In the genomic region with DNA sequence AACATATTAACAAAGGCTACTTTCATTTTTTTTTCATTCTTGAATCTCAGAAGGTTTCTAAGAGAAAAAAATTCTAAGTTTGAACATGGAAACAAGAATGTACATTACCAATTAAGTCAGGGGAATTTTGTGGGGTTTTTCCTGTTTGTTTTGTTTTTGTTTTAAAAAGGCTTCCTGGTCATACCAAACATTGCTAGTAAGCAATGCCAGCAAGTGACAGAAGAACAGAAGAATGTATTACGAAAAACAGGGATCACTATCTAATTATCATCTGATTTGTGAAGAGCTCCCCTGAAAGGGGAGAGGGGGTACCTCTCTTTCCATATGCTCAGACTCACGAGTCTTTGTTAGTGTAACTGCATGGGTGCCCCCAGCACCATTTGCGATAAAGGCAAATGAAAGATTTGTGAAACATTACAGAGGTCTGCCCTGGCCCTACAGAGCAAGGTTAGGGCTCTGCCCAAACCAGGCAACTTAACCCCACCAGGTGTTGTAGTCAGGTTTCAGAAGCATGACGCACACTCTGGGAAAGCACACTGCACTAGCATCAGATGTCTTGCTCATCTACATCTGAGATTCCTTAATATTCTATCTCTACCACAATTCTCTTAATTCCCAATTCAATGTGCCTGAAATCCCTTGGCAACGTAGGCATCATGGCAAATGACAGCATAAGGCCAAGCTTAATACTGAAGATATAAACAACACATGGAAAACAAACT, we compare ENCODE assay signal across 15 cellular contexts.
A peak's percentile ranks its signal among the peaks of the same experiment; 100 is the strongest.
DNase-seq lines count a peak whose midpoint lies in the region; TF ChIP-seq lines count a peak whose summit lies in the region.
"Had no signal": no experiment of that assay in that cellular context is flagged by ENCODE, and none has a peak within 500 bp of the region (broad histone marks: within the 10 kb centered on the region; RNA-seq: fewer than 3 reads in every experiment).

No MANE protein-coding gene starts in this region.

- no peaks in the 10 kb centered on the region for H3K9me3 Mint-ChIP-seq in activated naive CD4-positive, alpha-beta T cell treated with anti-CD3 and anti-CD28 coated beads, Interleukin-2, amount 10 ng/mL, durations not matched to agents 7 days and 5 days
- H3K9me3 Mint-ChIP-seq in immature natural killer cell, result no peaks in the 10 kb centered on the region
- H3K9me3 Mint-ChIP-seq: IgD-negative memory B cell had no signal

- WGBS in transverse colon (ENCODE audit: low coverage in 1 of 2), 2 donors, result 87 to 89% methylated on average over 3 to 5 of the region's 5 CpGs

- H3K27ac Mint-ChIP-seq in activated naive CD4-positive, alpha-beta T cell treated with anti-CD3 and anti-CD28 coated beads, Interleukin-2, amount 10 ng/mL, durations not matched to agents 7 days and 5 days, result peak overlapping the region; percentile 40
- peak overlapping the region in 1 of 6 donors; percentile 24 for H3K27ac Mint-ChIP-seq in immature natural killer cell
- H3K27ac Mint-ChIP-seq: IgD-negative memory B cell had no signal

- DNase-seq in activated naive CD4-positive, alpha-beta T cell treated with anti-CD3 and anti-CD28 coated beads, Interleukin-2, amount 10 ng/mL, durations not matched to agents 7 days and 5 days, result no peak
- no peak for DNase-seq in activated naive CD4-positive, alpha-beta T cell (lab: John Stamatoyannopoulos, UW)
- peak; percentile 75 for DNase-seq in LHCN-M2 (ENCODE audit: low read depth)
- DNase-seq in fibroblast of gingiva (ENCODE audit: low read depth), result peak; percentile 48
- peak; percentile 17 for DNase-seq in transverse colon
- DNase-seq in immature natural killer cell, result no peak
- no peak for DNase-seq in A673 (ENCODE audit: low spot score)
- no peak for DNase-seq in NCI-H2029 treated with DMSO at 0.1 percent for 48 hours (lab: John Stamatoyannopoulos, UW)
- DNase-seq: GDM1; kidney; NCI-H2081 treated with DMSO at 0.1 percent for 48 hours; nucleus accumbens; stimulated activated CD4-positive, alpha-beta T cell treated with anti-CD3 and anti-CD28 coated beads, Interleukin-2, amount 100 ng/mL, for 48 hours had no signal

- no peaks in the 10 kb centered on the region for H3K27me3 Mint-ChIP-seq in activated naive CD4-positive, alpha-beta T cell treated with anti-CD3 and anti-CD28 coated beads, Interleukin-2, amount 10 ng/mL, durations not matched to agents 7 days and 5 days
- peaks cover 0 to 8% (median 3%) of the 10 kb centered on the region in 3 donors for H3K27me3 Mint-ChIP-seq in immature natural killer cell (ENCODE audit: low read depth in 3 of 3)
- H3K27me3 Mint-ChIP-seq: IgD-negative memory B cell had no signal

- no peak overlapping the region for H3K4me3 ChIP-seq in transverse colon
- H3K4me3 ChIP-seq in A673 (ENCODE audit: low read depth, low read length, poor library complexity, severe bottlenecking), result no peak overlapping the region

- H3K9me3 ChIP-seq in transverse colon (no peaks in the 10 kb centered on the region), A673 (ENCODE audit: low read depth, low read length, poor library complexity, severe bottlenecking) (no peaks in the 10 kb centered on the region)

- no peak for TF ChIP-seq POLR2A in transverse colon (IDR thresholded peaks at IDR 0.05)

- H3K27ac ChIP-seq in transverse colon (no peak overlapping the region), A673 (ENCODE audit: low read depth, low read length, poor library complexity, severe bottlenecking) (no peak overlapping the region)
- H3K27ac ChIP-seq: VCaP had no signal

- H3K4me1 ChIP-seq in transverse colon, result peaks cover 0 to 22% (median 16%) of the 10 kb centered on the region in 4 donors
- H3K4me1 ChIP-seq in A673 (ENCODE audit: insufficient read depth, low read length, poor library complexity, severe bottlenecking), result peaks cover 52% of the 10 kb centered on the region

- in situ Hi-C loops in transverse colon (cut with MboI; ENCODE audit: low pct_ligation_motif_present in 1 of 4, low pct_unique_long_range_greater_than_20kb in 1 of 4, low sequenced_read_pairs in 3 of 4), result loop anchor here (10.0 to 25.0 kb wide), 4 partner anchors 271 to 591 kb away; partner anchors contain the start of gene MLLT3 (in 3 of the 4)

- peaks cover 87% of the 10 kb centered on the region for H3K36me3 Mint-ChIP-seq in activated naive CD4-positive, alpha-beta T cell treated with anti-CD3 and anti-CD28 coated beads, Interleukin-2, amount 10 ng/mL, durations not matched to agents 7 days and 5 days
- H3K36me3 Mint-ChIP-seq in immature natural killer cell, result peaks cover 6 to 28% (median 17%) of the 10 kb centered on the region in 3 donors
- H3K36me3 Mint-ChIP-seq: IgD-negative memory B cell had no signal

- intact Hi-C loops in transverse colon (cut with DNase I; ENCODE audit: low total_unique reads) (loop anchor here (5.0 kb wide), 1 partner anchor 253 kb away; no protein-coding TSS in a partner anchor), A673 (cut with micrococcal nuclease; ENCODE audit: unreplicated experiment) (loop anchor here (5.0 kb wide), 1 partner anchor 427 kb away; no protein-coding TSS in a partner anchor)

- no peak for TF ChIP-seq EP300 in transverse colon (IDR thresholded peaks at IDR 0.05; ENCODE audit: low read depth)

- no peak overlapping the region for H3K4me3 Mint-ChIP-seq in activated naive CD4-positive, alpha-beta T cell treated with anti-CD3 and anti-CD28 coated beads, Interleukin-2, amount 10 ng/mL, durations not matched to agents 7 days and 5 days
- H3K4me3 Mint-ChIP-seq in immature natural killer cell, result no peak overlapping the region
- H3K4me3 Mint-ChIP-seq: IgD-negative memory B cell had no signal

- TF ChIP-seq CTCF in transverse colon (IDR thresholded peaks at IDR 0.05) (no peak), A673 (conservative IDR thresholded peaks at IDR 0.05; ENCODE audit: low read depth, low read length) (no peak)

- no TSS peak for BruUV-seq in A673 (replicated peaks; lab: Mats Ljungman, UMichigan)

- H3K27me3 ChIP-seq in transverse colon (no peaks in the 10 kb centered on the region), A673 (replicated peaks; ENCODE audit: insufficient read depth, low read depth, low read length, poor library complexity) (no peaks in the 10 kb centered on the region)

- CTCF ChIA-PET in activated naive CD4-positive, alpha-beta T cell treated with anti-CD3 and anti-CD28 coated beads, Interleukin-2, amount 10 ng/mL, durations not matched to agents 7 days and 5 days (lab: Charles Lee), result interaction anchor here (1.2 kb wide), 1 partner anchor 584 kb away, joined by 3 read pairs; no protein-coding TSS in a partner anchor
- CTCF ChIA-PET in A673 (lab: Charles Lee), result interaction anchor here (0.6 kb wide), 1 partner anchor 269 kb away, joined by 3 read pairs; no protein-coding TSS in a partner anchor

- POLR2A ChIA-PET in A673 (lab: Charles Lee; ENCODE audit: low non-redundant PET), result no interaction called here

- H3K4me1 Mint-ChIP-seq in activated naive CD4-positive, alpha-beta T cell treated with anti-CD3 and anti-CD28 coated beads, Interleukin-2, amount 10 ng/mL, durations not matched to agents 7 days and 5 days, result peaks cover 77% of the 10 kb centered on the region
- H3K4me1 Mint-ChIP-seq in immature natural killer cell, result no peaks in the 10 kb centered on the region

- peaks cover 0 to 4% (median 0%) of the 10 kb centered on the region in 4 donors for H3K36me3 ChIP-seq in transverse colon
- no peaks in the 10 kb centered on the region for H3K36me3 ChIP-seq in A673 (ENCODE audit: insufficient read depth, low read length, poor library complexity, severe bottlenecking)

Comparison
In these comparisons a context has a peak if more than half of its experiments do, and no peak if none do; other contexts are left out.
1. DNase-seq: peak in LHCN-M2 (single experiment), fibroblast of gingiva (single experiment) and transverse colon (single experiment); none in activated naive CD4-positive, alpha-beta T cell treated with anti-CD3 and anti-CD28 coated beads, Interleukin-2, amount 10 ng/mL, durations not matched to agents 7 days and 5 days (single experiment), activated naive CD4-positive, alpha-beta T cell (0 of 4), immature natural killer cell (0 of 3), A673 (single experiment) and NCI-H2029 treated with DMSO at 0.1 percent for 48 hours (single experiment).